In the genomic region with DNA sequence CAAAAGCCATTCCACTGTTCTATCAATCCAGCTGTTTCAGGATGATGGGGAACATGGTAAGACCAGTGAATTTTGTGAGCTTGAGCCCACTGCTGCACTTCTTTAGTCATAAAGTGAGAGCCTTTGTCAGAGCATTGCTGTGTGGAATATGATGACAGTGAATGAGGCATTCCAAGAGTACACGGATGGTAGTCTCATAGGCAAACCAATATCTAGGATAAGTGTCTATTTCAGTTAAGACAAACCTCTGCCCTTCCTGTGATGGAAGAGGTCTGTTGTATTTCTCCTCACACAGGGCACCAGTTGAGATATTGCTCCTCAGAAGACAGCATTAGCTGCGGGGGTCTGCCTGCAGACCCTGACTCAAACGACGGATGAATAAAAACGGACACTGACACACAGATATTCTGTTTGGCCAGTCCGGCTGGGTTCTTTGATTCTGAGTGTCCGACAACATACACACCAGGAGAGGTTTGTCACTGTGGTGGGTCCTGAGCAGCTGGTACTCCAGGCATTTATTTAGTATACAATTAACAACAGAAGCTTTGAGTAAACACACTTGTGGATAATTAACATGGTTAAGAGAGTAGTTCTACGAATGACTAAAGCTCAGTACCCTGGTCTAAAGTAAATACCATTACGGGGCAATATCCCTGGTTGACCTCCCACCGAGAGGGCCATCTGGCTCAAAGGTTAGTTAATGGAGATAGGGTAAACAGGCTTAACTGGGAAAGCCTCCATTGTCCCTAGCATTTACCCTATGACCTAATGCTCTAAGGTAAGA, we compare ENCODE assay signal across 21 cellular contexts.
DNase-seq lines count a peak whose midpoint lies in the region; ATAC-seq and TF ChIP-seq lines count a peak whose summit lies in the region.
"Had no signal": no experiment of that assay in that cellular context is flagged by ENCODE, and none has a peak within 500 bp of the region (broad histone marks: within the 10 kb centered on the region; RNA-seq: fewer than 3 reads in every experiment).

No MANE protein-coding gene starts in this region.

- no peaks in the 10 kb centered on the region for H3K36me3 Mint-ChIP-seq in osteocyte (ENCODE audit: unreplicated experiment)
- H3K36me3 Mint-ChIP-seq: activated CD4-positive, alpha-beta memory T cell treated with anti-CD3 and anti-CD28 coated beads for 36 hours had no signal

- peaks cover 39% of the 10 kb centered on the region for H3K27me3 Mint-ChIP-seq in osteocyte (ENCODE audit: unreplicated experiment)

- H3K27ac Mint-ChIP-seq in osteocyte (ENCODE audit: unreplicated experiment) = no peak overlapping the region
- H3K27ac Mint-ChIP-seq: activated CD4-positive, alpha-beta memory T cell treated with anti-CD3 and anti-CD28 coated beads for 36 hours; CD4-positive, alpha-beta T cell; T-helper 1 cell treated with Interleukin-12 subunit alpha and Interleukin-12 subunit beta and Interleukin-4 antibody, amounts not matched to agents 30 μg/mL and 1 μg/mL, for 36 hours had no signal

- no peak for ATAC-seq in HG02973 (IDR thresholded peaks at IDR 0.05; ENCODE audit: unreplicated experiment)
- ATAC-seq in GM18907 (IDR thresholded peaks at IDR 0.05; ENCODE audit: unreplicated experiment) = no peak
- ATAC-seq: left lung had no signal

- no peak for TF ChIP-seq CTCF in osteocyte (IDR thresholded peaks at IDR 0.05)

- H3K4me3 Mint-ChIP-seq in osteocyte (ENCODE audit: unreplicated experiment) = no peak overlapping the region
- H3K4me3 Mint-ChIP-seq: activated CD4-positive, alpha-beta memory T cell treated with anti-CD3 and anti-CD28 coated beads for 36 hours; CD4-positive, alpha-beta T cell; T-helper 1 cell treated with Interleukin-12 subunit alpha and Interleukin-12 subunit beta and Interleukin-4 antibody, amounts not matched to agents 30 μg/mL and 1 μg/mL, for 36 hours had no signal

- no peaks in the 10 kb centered on the region for H3K9me3 Mint-ChIP-seq in osteocyte (ENCODE audit: unreplicated experiment)
- H3K9me3 Mint-ChIP-seq: activated CD4-positive, alpha-beta memory T cell treated with anti-CD3 and anti-CD28 coated beads for 36 hours; CD4-positive, alpha-beta T cell; T-helper 1 cell treated with Interleukin-12 subunit alpha and Interleukin-12 subunit beta and Interleukin-4 antibody, amounts not matched to agents 30 μg/mL and 1 μg/mL, for 36 hours had no signal

- peak; percentile 77 for DNase-seq in DMS79 treated with DMSO at 0.1 percent for 48 hours (lab: John Stamatoyannopoulos, UW)
- peak in 2 of 3 experiments; percentile 83 to 96 for DNase-seq in NCI-H1417 (lab: John Stamatoyannopoulos, UW)
- peak; percentile 84 for DNase-seq in NCI-H82 treated with DMSO at 0.1 percent for 48 hours (lab: John Stamatoyannopoulos, UW; ENCODE audit: unreplicated experiment)
- peak; percentile 56 for DNase-seq in osteocyte (ENCODE audit: extremely low spot score, unreplicated experiment)
- no peak for DNase-seq in activated effector memory CD4-positive, alpha-beta T cell treated with Interleukin-2 at 50 U/mL for 16 hours
- DNase-seq: activated CD4-positive, alpha-beta memory T cell treated with anti-CD3 and anti-CD28 coated beads for 36 hours; CD4-positive, alpha-beta T cell; cortex of kidney; EL; H7; head of caudate nucleus; left lung; NCI-H1048; NCI-H446 treated with DMSO at 0.1 percent for 48 hours; PC-9; posterior cingulate gyrus; SHP77 treated with DMSO at 0.1 percent for 48 hours; stimulated activated naive CD4-positive, alpha-beta T cell treated with Interleukin-2 at 50 U/mL for 16 hours had no signal

- H3K4me1 Mint-ChIP-seq in osteocyte (ENCODE audit: unreplicated experiment) = no peaks in the 10 kb centered on the region
